In the genomic region with DNA sequence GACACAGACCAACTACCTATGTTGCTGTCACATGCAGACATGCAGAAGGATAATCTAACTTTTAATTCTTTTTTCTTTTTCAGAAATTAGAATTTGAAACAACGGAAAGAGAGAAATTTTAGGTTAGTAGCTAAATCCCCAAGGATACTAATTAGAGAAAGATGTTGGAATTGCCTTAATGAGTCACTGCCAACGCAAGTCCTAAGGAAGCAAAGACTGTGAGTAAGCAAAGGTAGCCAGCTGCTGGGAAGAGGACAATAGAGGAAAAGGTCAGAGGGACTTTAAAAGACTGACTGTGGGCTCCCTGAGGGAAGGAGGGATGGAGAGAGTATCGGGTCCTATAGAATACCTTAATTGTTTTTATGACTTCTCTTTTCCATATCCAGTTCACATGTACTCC, we compare ENCODE assay signal across 16 cellular contexts.
DNase-seq lines count a peak whose midpoint lies in the region; ATAC-seq and TF ChIP-seq lines count a peak whose summit lies in the region.
"Had no signal": no experiment of that assay in that cellular context is flagged by ENCODE, and none has a peak within 500 bp of the region (broad histone marks: within the 10 kb centered on the region; RNA-seq: fewer than 3 reads in every experiment).

No MANE protein-coding gene starts in this region.

- H3K27ac ChIP-seq in PC-9 (peak overlapping the region; percentile 78), psoas muscle (no peak overlapping the region), MM.1S (ENCODE audit: low read length) (no peak overlapping the region)
- H3K27ac ChIP-seq: C4-2B had no signal

- H4K20me1 ChIP-seq in PC-9 (ENCODE audit: insufficient read depth), result no peaks in the 10 kb centered on the region
- no peaks in the 10 kb centered on the region for H4K20me1 ChIP-seq in MM.1S (ENCODE audit: insufficient read depth, low read length)

- H3K36me3 ChIP-seq in PC-9 (ENCODE audit: low read depth) (no peaks in the 10 kb centered on the region), psoas muscle (ENCODE audit: insufficient read depth in 1 of 2, low read depth in 1 of 2) (no peaks in the 10 kb centered on the region), MM.1S (replicated peaks; ENCODE audit: insufficient read depth, low read length) (no peaks in the 10 kb centered on the region)

- in situ Hi-C loops in Caki2 (cut with HindIII; ENCODE audit: low pct_unique_long_range_greater_than_20kb, low sequenced_read_pairs), result no loop called here

- ATAC-seq in psoas muscle, result no peak
- no peak for ATAC-seq in GM18517 (IDR thresholded peaks at IDR 0.05; ENCODE audit: unreplicated experiment)
- ATAC-seq: stimulated activated memory B cell treated with anti-CD40 and anti-IgM and Interleukin-4, amounts not matched to agents 10 μg/mL and 1 μg/mL and 100 μg/mL, for 72 hours had no signal

- BruUV-seq in PC-9 (replicated peaks; lab: Mats Ljungman, UMichigan), result no TSS peak

- 74 to 79% (median 74%) methylated on average over 3 of the region's 3 CpGs for WGBS in psoas muscle, 3 donors

- DNase-seq in Caki2 (ENCODE audit: low read depth), result peak; percentile 16
- DNase-seq in PC-9, result no peak
- peak; percentile 74 for DNase-seq in dedifferentiated amniotic fluid mesenchymal stem cell (ENCODE audit: extremely low spot score)
- peak; percentile 22 for DNase-seq in myocyte (ENCODE audit: low read depth)
- DNase-seq in DMS 273 treated with DMSO at 0.1 percent for 48 hours (lab: John Stamatoyannopoulos, UW), result no peak
- no peak for DNase-seq in psoas muscle
- DNase-seq in MM.1S, result no peak
- DNase-seq: central memory CD4-positive, alpha-beta T cell; immature natural killer cell; NCI-H1092 treated with DMSO at 0.1 percent for 48 hours; NCI-H345; RPMI8226; stimulated activated CD4-positive, alpha-beta T cell treated with anti-CD3 and anti-CD28 coated beads, Interleukin-4, amount 100 ng/mL, for 1 hour had no signal

- TF ChIP-seq CTCF in PC-9 (conservative IDR thresholded peaks at IDR 0.05) (no peak), psoas muscle (IDR thresholded peaks at IDR 0.05) (no peak), MM.1S (IDR thresholded peaks at IDR 0.05; ENCODE audit: low read length) (no peak)

- H3K79me2 ChIP-seq in PC-9 (ENCODE audit: low read depth) (no peaks in the 10 kb centered on the region), MM.1S (ENCODE audit: low read length) (no peaks in the 10 kb centered on the region)

- H3K9me3 ChIP-seq in PC-9 (ENCODE audit: insufficient read depth, low read depth), result peaks cover 21% of the 10 kb centered on the region; the same call in 1 of the 2 replicates
- H3K9me3 ChIP-seq in psoas muscle, result no peaks in the 10 kb centered on the region
- H3K9me3 ChIP-seq in MM.1S (replicated peaks; ENCODE audit: insufficient read depth, low read length), result no peaks in the 10 kb centered on the region

- intact Hi-C loops in PC-9 (cut with micrococcal nuclease; ENCODE audit: unreplicated experiment), result no loop called here
- intact Hi-C loops in psoas muscle (cut with DNase I), result no loop called here

- CTCF ChIA-PET in PC-9 (lab: Charles Lee), result no interaction called here

- H2AFZ ChIP-seq in PC-9 (no peak overlapping the region), MM.1S (ENCODE audit: low read length) (no peak overlapping the region)

- peaks cover 14% of the 10 kb centered on the region; the same call in 1 of the 2 replicates for H3F3A ChIP-seq in PC-9 (ENCODE audit: insufficient read depth, low read depth)
- no peaks in the 10 kb centered on the region for H3F3A ChIP-seq in MM.1S (ENCODE audit: insufficient read depth, low read length)

- H3K9me2 ChIP-seq in PC-9 (ENCODE audit: insufficient read depth), result no peaks in the 10 kb centered on the region
- no peaks in the 10 kb centered on the region for H3K9me2 ChIP-seq in MM.1S (replicated peaks; ENCODE audit: insufficient read depth, low read length)

- H3K4me2 ChIP-seq in PC-9 (no peak overlapping the region), MM.1S (ENCODE audit: low read depth, low read length) (no peak overlapping the region)

- H3K9ac ChIP-seq in MM.1S (ENCODE audit: low read length), result no peak overlapping the region

- H3K27me3 ChIP-seq in PC-9 (ENCODE audit: insufficient read depth, low read depth), result no peaks in the 10 kb centered on the region
- no peaks in the 10 kb centered on the region for H3K27me3 ChIP-seq in psoas muscle (ENCODE audit: insufficient read depth in 3 of 3, low read length in 2 of 3)
- no peaks in the 10 kb centered on the region for H3K27me3 ChIP-seq in MM.1S (replicated peaks; ENCODE audit: insufficient read depth, low read length)

- no peak overlapping the region for H3K4me3 ChIP-seq in PC-9
- no peak overlapping the region for H3K4me3 ChIP-seq in psoas muscle
- no peak overlapping the region for H3K4me3 ChIP-seq in MM.1S (ENCODE audit: low read length)

- H3K4me1 ChIP-seq in PC-9 (replicated peaks; ENCODE audit: insufficient read depth) (peaks cover 20% of the 10 kb centered on the region), psoas muscle (no peaks in the 10 kb centered on the region), MM.1S (ENCODE audit: low read length) (no peaks in the 10 kb centered on the region)

- POLR2A ChIA-PET in PC-9 (lab: Charles Lee; ENCODE audit: unreplicated experiment), result no interaction called here

Comparison
In these comparisons a context has a peak if more than half of its experiments do, and no peak if none do; other contexts are left out.
1. DNase-seq: peak in Caki2 (single experiment), dedifferentiated amniotic fluid mesenchymal stem cell (single experiment) and myocyte (single experiment); none in PC-9 (0 of 2), DMS 273 treated with DMSO at 0.1 percent for 48 hours (single experiment), psoas muscle (0 of 2) and MM.1S (single experiment).